In genomic region chr14:53872551-53873188, GRCh38 we compare ENCODE assay signal across 24 cellular contexts.
A peak's percentile ranks its signal among the peaks of the same experiment; 100 is the strongest.
DNase-seq lines count a peak whose midpoint lies in the region; ATAC-seq, FAIRE-seq and TF ChIP-seq lines count a peak whose summit lies in the region.
"Had no signal": no experiment of that assay in that cellular context is flagged by ENCODE, and none has a peak within 500 bp of the region (broad histone marks: within the 10 kb centered on the region; RNA-seq: fewer than 3 reads in every experiment).

No MANE protein-coding gene starts in this region.

- no peak overlapping the region for H2BK12ac ChIP-seq in trophoblast cell (ENCODE audit: low read length)

- 0% methylated on average over 2 of the region's 2 CpGs for WGBS in GM12878 (ENCODE audit: insufficient coverage, insufficient replicate concordance, low lambda C conversion rate, missing lambda C conversion rate)
- WGBS in trophoblast cell (ENCODE audit: extremely low coverage, insufficient coverage, insufficient read length), result no CpG with 5 or more reads among the region's 2 CpGs

- H3K4me3 Mint-ChIP-seq in mesothelial cell of epicardium (no peak overlapping the region), nephron progenitor cell (no peak overlapping the region)
- no peak overlapping the region for H3K4me3 Mint-ChIP-seq in CD8-positive, alpha-beta T cell
- H3K4me3 Mint-ChIP-seq: CD4-positive, CD25-positive, alpha-beta regulatory T cell had no signal

- no peak overlapping the region for H3K18ac ChIP-seq in trophoblast cell (ENCODE audit: low read length)

- no peaks in the 10 kb centered on the region for H4K20me1 ChIP-seq in GM12878 (ENCODE audit: control insufficient read depth, insufficient read depth)

- H3K27ac ChIP-seq in GM12878 (ENCODE audit: control insufficient read depth, insufficient read depth) (peak overlapping the region; percentile 18; the same call in 1 of the 2 replicates), trophoblast cell (ENCODE audit: low read depth, low read length) (no peak overlapping the region)
- H3K27ac ChIP-seq in CD8-positive, alpha-beta T cell (ENCODE audit: low read depth, low read length), result no peak overlapping the region
- H3K27ac ChIP-seq: A549, HL-60, RWPE1 had no signal

- H3K14ac ChIP-seq in trophoblast cell (ENCODE audit: low read length), result no peak overlapping the region

- ATAC-seq in GM12878, result no peak
- no peak for ATAC-seq in CD8-positive, alpha-beta T cell
- ATAC-seq: A549 had no signal

- H3K9me3 ChIP-seq in GM12878 (replicated peaks; ENCODE audit: control insufficient read depth, insufficient read depth, low read length), result no peaks in the 10 kb centered on the region; the same call in 2 of the 3 replicates
- no peaks in the 10 kb centered on the region for H3K9me3 ChIP-seq in CD8-positive, alpha-beta T cell (ENCODE audit: low read length)
- H3K9me3 ChIP-seq in trophoblast cell (ENCODE audit: insufficient read depth, low read depth, low read length), result peaks cover 2% of the 10 kb centered on the region
- H3K9me3 ChIP-seq: A549, SK-N-SH had no signal

- H3K4me2 ChIP-seq in GM12878 (ENCODE audit: control insufficient read depth, insufficient read depth) (no peak overlapping the region), trophoblast cell (ENCODE audit: low read length) (no peak overlapping the region)
- H3K4me2 ChIP-seq: A549, SK-N-SH had no signal

- no peak for FAIRE-seq in GM12878 (lab: Jason Lieb, UNC)
- FAIRE-seq: A549 had no signal

- no peaks in the 10 kb centered on the region for H3K79me2 ChIP-seq in GM12878 (ENCODE audit: control insufficient read depth, insufficient read depth, low read length)
- no peaks in the 10 kb centered on the region for H3K79me2 ChIP-seq in trophoblast cell (ENCODE audit: control insufficient read depth, insufficient read depth, low read length, poor library complexity)

- TF ChIP-seq RAD21 in GM12878 (IDR thresholded peaks at IDR 0.05; ENCODE audit: insufficient read depth, low read depth, low read length), result no peak

- H3K4ac ChIP-seq in trophoblast cell (ENCODE audit: low read depth, low read length), result no peak overlapping the region

- no peak overlapping the region for H3K23ac ChIP-seq in trophoblast cell (ENCODE audit: low read length)

- no TSS peak for BruUV-seq in GM12878 (replicated peaks; lab: Mats Ljungman, UMichigan)

- H2BK5ac ChIP-seq in trophoblast cell (ENCODE audit: low read depth, low read length, poor library complexity), result no peak overlapping the region

- no peak overlapping the region for H4K12ac ChIP-seq in trophoblast cell (ENCODE audit: low read depth, low read length)

- RAD21 ChIA-PET in GM12878 (lab: Charles Lee; ENCODE audit: unreplicated experiment), result no interaction called here

- no peak overlapping the region for H2AK5ac ChIP-seq in trophoblast cell (ENCODE audit: low read length)

- no peak overlapping the region for H4K91ac ChIP-seq in trophoblast cell (ENCODE audit: low read depth, low read length)

- no peak for TF ChIP-seq EP300 in GM12878 (IDR thresholded peaks at IDR 0.05; ENCODE audit: borderline replicate concordance in 1 of 2, control insufficient read depth in 1 of 2, low read depth in 2 of 2, low read length in 2 of 2)

- no peak overlapping the region for H2BK120ac ChIP-seq in trophoblast cell (ENCODE audit: insufficient read depth, low read length, poor library complexity)

- H3K4me1 Mint-ChIP-seq in mesothelial cell of epicardium, result peaks cover 23% of the 10 kb centered on the region
- no peaks in the 10 kb centered on the region for H3K4me1 Mint-ChIP-seq in CD8-positive, alpha-beta T cell (ENCODE audit: low read depth)
- peaks cover 22% of the 10 kb centered on the region for H3K4me1 Mint-ChIP-seq in nephron progenitor cell
- H3K4me1 Mint-ChIP-seq: CD4-positive, CD25-positive, alpha-beta regulatory T cell had no signal

- TF ChIP-seq POLR2A in GM12878 (IDR thresholded peaks at IDR 0.05; ENCODE audit: low read depth, low read length), result no peak

- H2AFZ ChIP-seq in GM12878 (ENCODE audit: control insufficient read depth, low read depth, low read length) (no peak overlapping the region; the same call in 1 of the 2 replicates), trophoblast cell (ENCODE audit: insufficient read depth, low read length, poor library complexity) (no peak overlapping the region)

- CTCF ChIA-PET in GM12878 (lab: Yijun Ruan, JAX), result no interaction called here
- CTCF ChIA-PET in CD8-positive, alpha-beta T cell (lab: Charles Lee), result no interaction called here

- no peak overlapping the region for H3K4me3 ChIP-seq in GM12878
- H3K4me3 ChIP-seq in fibroblast of the aortic adventitia (ENCODE audit: low read depth, low read length), result no peak overlapping the region
- no peak overlapping the region for H3K4me3 ChIP-seq in CD8-positive, alpha-beta T cell (ENCODE audit: low read depth, low read length)
- no peak overlapping the region for H3K4me3 ChIP-seq in trophoblast cell (ENCODE audit: low read depth, low read length)
- H3K4me3 ChIP-seq: A549 had no signal

- H3K27me3 ChIP-seq in GM12878 (replicated peaks in 1 of 2; ENCODE audit: control insufficient read depth in 2 of 2, insufficient read depth in 2 of 2, low read length in 1 of 2), result no peaks in the 10 kb centered on the region
- no peaks in the 10 kb centered on the region for H3K27me3 ChIP-seq in CD8-positive, alpha-beta T cell (ENCODE audit: insufficient read depth, low read length)
- H3K27me3 ChIP-seq in trophoblast cell (ENCODE audit: insufficient read depth, low read length), result no peaks in the 10 kb centered on the region

- no peaks in the 10 kb centered on the region for H3K79me1 ChIP-seq in trophoblast cell (ENCODE audit: low read length)

- H3K4me1 ChIP-seq in GM12878 (ENCODE audit: control insufficient read depth, insufficient read depth, low read length), result peaks cover 6% of the 10 kb centered on the region; the same call in 1 of the 2 replicates
- H3K4me1 ChIP-seq in CD8-positive, alpha-beta T cell (ENCODE audit: insufficient read depth, low read length), result no peaks in the 10 kb centered on the region
- no peaks in the 10 kb centered on the region for H3K4me1 ChIP-seq in trophoblast cell (ENCODE audit: control insufficient read depth in 1 of 2, insufficient read depth in 2 of 2, low read length in 2 of 2)
- H3K4me1 ChIP-seq: A549 had no signal

- H3K36me3 Mint-ChIP-seq in mesothelial cell of epicardium, result peaks cover 5% of the 10 kb centered on the region
- no peaks in the 10 kb centered on the region for H3K36me3 Mint-ChIP-seq in CD8-positive, alpha-beta T cell
- H3K36me3 Mint-ChIP-seq in nephron progenitor cell (ENCODE audit: low read depth), result peaks cover 8% of the 10 kb centered on the region
- H3K36me3 Mint-ChIP-seq: CD4-positive, CD25-positive, alpha-beta regulatory T cell had no signal

- POLR2A ChIA-PET in GM12878 (lab: Charles Lee), result no interaction called here
- POLR2A ChIA-PET in CD8-positive, alpha-beta T cell (lab: Charles Lee), result no interaction called here

- TF ChIP-seq CTCF in GM12878 (IDR thresholded peaks at IDR 0.05 in 2 of 3, conservative IDR thresholded peaks at IDR 0.05 in 1 of 3; ENCODE audit: control insufficient read depth in 2 of 3, extremely low read depth in 1 of 3, insufficient read depth in 1 of 3, low read depth in 3 of 3, low read length in 3 of 3) (no peak), fibroblast of the aortic adventitia (IDR thresholded peaks at IDR 0.05; ENCODE audit: insufficient read depth, low read length) (no peak), mesothelial cell of epicardium (IDR thresholded peaks at IDR 0.05; ENCODE audit: unreplicated experiment) (no peak), nephron progenitor cell (IDR thresholded peaks at IDR 0.05) (no peak)
- no peak for TF ChIP-seq CTCF in CD8-positive, alpha-beta T cell (IDR thresholded peaks at IDR 0.05)

- H3K9ac ChIP-seq in GM12878 (ENCODE audit: control insufficient read depth, insufficient read depth, low read length) (no peak overlapping the region), trophoblast cell (ENCODE audit: low read length) (no peak overlapping the region)
- H3K9ac ChIP-seq: SK-N-SH had no signal

- SMC1A ChIA-PET in GM12878 (lab: Charles Lee; ENCODE audit: uncharacterized antibody, unreplicated experiment), result no interaction called here

- H3K9me3 Mint-ChIP-seq in mesothelial cell of epicardium, result peaks cover 29% of the 10 kb centered on the region
- no peaks in the 10 kb centered on the region for H3K9me3 Mint-ChIP-seq in CD8-positive, alpha-beta T cell
- H3K9me3 Mint-ChIP-seq in nephron progenitor cell, result peaks cover 27% of the 10 kb centered on the region

- in situ Hi-C loops in GM12878 (cut with MboI), result no loop called here

- intact Hi-C loops in GM12878 (cut with micrococcal nuclease; ENCODE audit: unreplicated experiment), result no loop called here
- intact Hi-C loops in CD8-positive, alpha-beta T cell (cut with DNase I, micrococcal nuclease), result no loop called here

- H4K8ac ChIP-seq in trophoblast cell (ENCODE audit: low read depth, low read length), result no peak overlapping the region

- DNase-seq in NCI-H446 (lab: John Stamatoyannopoulos, UW) (peak; percentile 46 to 61), GM12878 (ENCODE audit: low read depth, low spot score) (no peak), fibroblast of the aortic adventitia (ENCODE audit: low read depth) (peak; percentile 72), mesothelial cell of epicardium (ENCODE audit: low spot score in 2 of 2, unreplicated experiment in 2 of 2) (no peak), COLO668 (lab: John Stamatoyannopoulos, UW; ENCODE audit: unreplicated experiment) (no peak), nephron progenitor cell (no peak), trophoblast cell (no peak)
- DNase-seq in CD8-positive, alpha-beta T cell, result no peak
- DNase-seq: Caco-2; CD4-positive, CD25-positive, alpha-beta regulatory T cell; DND-41; KG1; NCI-H1092; NCI-H1436; NCI-H187 treated with DMSO at 0.1 percent for 48 hours; NCI-H2107; NCI-H510A treated with DMSO at 0.1 percent for 48 hours; NCI-H748 treated with DMSO at 0.1 percent for 48 hours; NK-92 treated with Interleukin-12 subunit alpha and Interleukin-12 subunit beta, amount 100 ng/mL, for 24 hours; SIG-M5; SK-N-SH had no signal

- no peaks in the 10 kb centered on the region for H3K36me3 ChIP-seq in GM12878 (ENCODE audit: control insufficient read depth in 2 of 2, insufficient read depth in 2 of 2, low read length in 1 of 2)
- H3K36me3 ChIP-seq in CD8-positive, alpha-beta T cell (ENCODE audit: insufficient read depth, low read length), result no peaks in the 10 kb centered on the region
- no peaks in the 10 kb centered on the region for H3K36me3 ChIP-seq in trophoblast cell (ENCODE audit: control insufficient read depth in 1 of 2, insufficient read depth in 2 of 2, low read length in 2 of 2)

- H3K27ac Mint-ChIP-seq in mesothelial cell of epicardium (peak overlapping the region; percentile 51), nephron progenitor cell (no peak overlapping the region)
- H3K27ac Mint-ChIP-seq in CD8-positive, alpha-beta T cell, result no peak overlapping the region
- H3K27ac Mint-ChIP-seq: CD4-positive, CD25-positive, alpha-beta regulatory T cell had no signal

- H3K27me3 Mint-ChIP-seq in mesothelial cell of epicardium (ENCODE audit: low read depth) (no peaks in the 10 kb centered on the region), nephron progenitor cell (ENCODE audit: low read depth, poor library complexity) (peaks cover 6% of the 10 kb centered on the region)
- H3K27me3 Mint-ChIP-seq in CD8-positive, alpha-beta T cell (ENCODE audit: low read depth), result no peaks in the 10 kb centered on the region
- H3K27me3 Mint-ChIP-seq: CD4-positive, CD25-positive, alpha-beta regulatory T cell had no signal

TF ChIP-seq in GM12878, 131 proteins besides CTCF, POLR2A, EP300 and RAD21 (continues in another document):
- TF ChIP-seq NFYA (IDR thresholded peaks at IDR 0.05; ENCODE audit: borderline replicate concordance, low read depth, low read length), result no peak

Comparison
In these comparisons a context has a peak if more than half of its experiments do, and no peak if none do; other contexts are left out.
1. DNase-seq: peak in NCI-H446 (2 of 2) and fibroblast of the aortic adventitia (single experiment); none in GM12878 (single experiment), mesothelial cell of epicardium (0 of 2), COLO668 (single experiment), CD8-positive, alpha-beta T cell (0 of 7), nephron progenitor cell (single experiment) and trophoblast cell (0 of 2).